9 cellular contexts compared by ENCODE assay signal in genomic region chr9:137078701-137079400, GRCh38. TPM values are rescaled to one million over a fixed set of nuclear protein-coding genes. Genes with fewer than 3 reads are reported as not detected.
DNase-seq lines count a peak whose midpoint lies in the region; ATAC-seq and TF ChIP-seq lines count a peak whose summit lies in the region.
"Had no signal": no experiment of that assay in that cellular context is flagged by ENCODE, and none has a peak within 500 bp of the region (broad histone marks: within the 10 kb centered on the region; RNA-seq: fewer than 3 reads in every experiment).

No MANE protein-coding gene starts in this region.

- H3K79me2 ChIP-seq in H9 (ENCODE audit: insufficient read depth, low read length), result no peaks in the 10 kb centered on the region

- no peaks in the 10 kb centered on the region; a peak in 1 of 5 replicates for H3K9me3 Mint-ChIP-seq in H9

- H3K4me2 ChIP-seq in H9 (ENCODE audit: insufficient read depth, insufficient read length, low read length), result peak overlapping the region; percentile 77

- H3K23ac ChIP-seq in H9 (ENCODE audit: insufficient read length, low read depth, low read length), result no peak overlapping the region

- H3K4me3 ChIP-seq in WI38 (ENCODE audit: low read depth, low read length), result peak overlapping the region; percentile 67
- H3K4me3 ChIP-seq in iPS-15b (ENCODE audit: low read depth, low read length), result peak overlapping the region; percentile 62
- peak overlapping the region in 7 of 8 donors; percentile 55 to 94 (median 68) for H3K4me3 ChIP-seq in spleen

- H3K36me3 ChIP-seq in iPS-15b (ENCODE audit: control insufficient read depth, insufficient read depth, low read length), result peaks cover 28% of the 10 kb centered on the region
- H3K36me3 ChIP-seq in spleen, result peaks cover 0 to 57% (median 44%) of the 10 kb centered on the region in 6 donors
- H3K36me3 ChIP-seq: pancreas had no signal

- no peak overlapping the region for H3T11ph ChIP-seq in H9 (ENCODE audit: low read length)

- H4K5ac ChIP-seq in H9 (ENCODE audit: insufficient read length, low read depth, low read length), result no peak overlapping the region

- no peaks in the 10 kb centered on the region; a peak in 1 of 7 replicates for H3K36me3 Mint-ChIP-seq in H9 (ENCODE audit: insufficient read depth in 1 of 3, low read depth in 3 of 3)

- TF ChIP-seq CTCF in H9 (conservative IDR thresholded peaks at IDR 0.05), result no peak
- TF ChIP-seq CTCF in WI38 (IDR thresholded peaks at IDR 0.05; ENCODE audit: low read depth, low read length), result no peak
- TF ChIP-seq CTCF in spleen (IDR thresholded peaks at IDR 0.05 in 8 of 11, conservative IDR thresholded peaks at IDR 0.05 in 3 of 11), result no peak

- no peak overlapping the region for H3K4ac ChIP-seq in H9 (ENCODE audit: low read depth, low read length)

- no peak overlapping the region for H4K91ac ChIP-seq in H9 (ENCODE audit: insufficient read length, low read depth, low read length)

- TF ChIP-seq POLR2A in spleen (IDR thresholded peaks at IDR 0.05), result no peak

- peaks cover 17% of the 10 kb centered on the region for H3K23me2 ChIP-seq in H9 (ENCODE audit: insufficient read length, low read depth, low read length, poor library complexity, severe bottlenecking)

- H3K56ac ChIP-seq in H9 (ENCODE audit: insufficient read length, low read depth, low read length), result no peak overlapping the region

- H2BK20ac ChIP-seq in H9 (ENCODE audit: low read depth, low read length, poor library complexity, severe bottlenecking), result no peak overlapping the region

- H3K27ac Mint-ChIP-seq in H9, result no peak overlapping the region

- H3K27me3 Mint-ChIP-seq in H9 (ENCODE audit: low read depth), result peaks cover 46% of the 10 kb centered on the region

- ATAC-seq in GM19463 (IDR thresholded peaks at IDR 0.05; ENCODE audit: unreplicated experiment), result no peak

- H4K20me1 ChIP-seq in H9 (ENCODE audit: control insufficient read depth, insufficient read depth, insufficient read length), result peaks cover 3% of the 10 kb centered on the region

- no peak overlapping the region for H2BK12ac ChIP-seq in H9 (ENCODE audit: insufficient read length, low read depth, low read length)

- H2AFZ ChIP-seq in H9 (ENCODE audit: low read length), result no peak overlapping the region

- intact Hi-C loops in spleen (cut with DNase I; ENCODE audit: low total_unique reads), result no loop called here

- peaks cover 18 to 29% of the 10 kb centered on the region in 2 experiments for H3K4me1 Mint-ChIP-seq in H9

- H4K8ac ChIP-seq in H9 (replicated peaks; ENCODE audit: insufficient read length, low read depth, low read length), result no peak overlapping the region

- H2BK5ac ChIP-seq in H9 (ENCODE audit: insufficient read length, low read length), result no peak overlapping the region

- peak; percentile 77 for DNase-seq in H9
- no peak for DNase-seq in spleen
- DNase-seq in EL, result no peak
- DNase-seq in HPDE6-E6E7 (ENCODE audit: extremely low spot score), result no peak
- DNase-seq: effector CD4-positive, alpha-beta T cell had no signal

- peaks cover 3% of the 10 kb centered on the region; the same call in 1 of the 2 replicates for H3K4me1 ChIP-seq in H9 (ENCODE audit: insufficient read depth, low read length)
- peaks cover 6% of the 10 kb centered on the region for H3K4me1 ChIP-seq in iPS-15b (ENCODE audit: control insufficient read depth, insufficient read depth, low read length)
- H3K4me1 ChIP-seq in spleen, result peaks cover 9 to 71% (median 27%) of the 10 kb centered on the region in 6 donors

- no CpG with 5 or more reads among the region's 51 CpGs for WGBS in H9 (ENCODE audit: extremely low coverage, insufficient read length, low lambda C conversion rate)
- WGBS in spleen, 5 donors, result 80 to 87% (median 85%) methylated on average over 24 to 51 of the region's 51 CpGs

- no peak overlapping the region for H2BK15ac ChIP-seq in H9 (ENCODE audit: low read depth, low read length)

- H3K27me3 ChIP-seq in H9 (ENCODE audit: insufficient read depth, low read length) (peaks cover 7% of the 10 kb centered on the region; the same call in 1 of the 2 replicates), iPS-15b (ENCODE audit: control insufficient read depth, insufficient read depth, low read length) (peaks cover 19% of the 10 kb centered on the region), spleen (replicated peaks in 1 of 7) (peaks cover 0 to 8% (median 0%) of the 10 kb centered on the region in 7 donors)
- H3K27me3 ChIP-seq: pancreas had no signal

- H3K9me3 ChIP-seq in H9 (ENCODE audit: control insufficient read depth, low read depth, low read length), result no peaks in the 10 kb centered on the region
- H3K9me3 ChIP-seq in iPS-15b (ENCODE audit: control insufficient read depth, insufficient read depth, low read length), result no peaks in the 10 kb centered on the region
- H3K9me3 ChIP-seq in spleen, result no peaks in the 10 kb centered on the region
- H3K9me3 ChIP-seq: pancreas had no signal

- no peak overlapping the region for H2AK5ac ChIP-seq in H9 (ENCODE audit: insufficient read length, low read length)

- H3K4me3 Mint-ChIP-seq in H9, result peak overlapping the region; percentile 60 to 76

- no peak overlapping the region; the same call in 1 of the 2 replicates for H3K14ac ChIP-seq in H9 (ENCODE audit: insufficient read depth, low read length)

- no peak overlapping the region for H2BK120ac ChIP-seq in H9 (ENCODE audit: low read depth, low read length, poor library complexity, severe bottlenecking)

- H3K9ac ChIP-seq in H9 (ENCODE audit: extremely low read depth, insufficient read length, low read length) (no peak overlapping the region), iPS-15b (ENCODE audit: low read depth, low read length) (no peak overlapping the region)

- H3K18ac ChIP-seq in H9 (ENCODE audit: insufficient read length, low read depth, low read length), result no peak overlapping the region

- H3K27ac ChIP-seq in H9 (ENCODE audit: insufficient read length, low read depth, low read length) (no peak overlapping the region), spleen (no peak overlapping the region)
- H3K27ac ChIP-seq: pancreas had no signal

- H3K79me1 ChIP-seq in H9 (ENCODE audit: insufficient read depth, low read depth, low read length, poor library complexity, severe bottlenecking), result no peaks in the 10 kb centered on the region

RNA-seq across cellular contexts. Expression of gene UAP1L1, which starts 1.5 kb away (rescaled TPM):
- total RNA-seq in H9 (2021) (5.6 and 6.6 TPM in 2 replicates), spleen (10 to 100 TPM; 19.5 to 35.9 (median 28.6) TPM)
- polyA plus RNA-seq in spleen, result 10 to 100 TPM; 12.5 to 29.7 (median 24.6) TPM

RNA-seq across cellular contexts. Expression of gene MAN1B1, which starts 7.9 kb away (rescaled TPM):
- total RNA-seq in H9 (2021), result 32.7 and 34.9 TPM in 2 replicates
- total RNA-seq in spleen, result 10 to 100 TPM; 43.2 to 67.9 (median 51.7) TPM
- 100 to 1,000 TPM in 1 of 3 donors, 10 to 100 TPM in 2; 49.6 to 112 (median 90.0) TPM for polyA plus RNA-seq in spleen

RNA-seq across cellular contexts. Expression of gene SAPCD2, which starts 8.5 kb away (rescaled TPM):
- total RNA-seq in H9 (2021), result 29.8 and 30.0 TPM in 2 replicates
- total RNA-seq in spleen, result 1 to 10 TPM; 2.1 to 6.5 (median 3.0) TPM
- polyA plus RNA-seq in spleen, result 1 to 10 TPM in 2 of 3 donors, under 1 TPM in 1; 0.76 to 2.5 (median 2.4) TPM

RNA-seq across cellular contexts. Expression of gene ENTPD2, which starts 25.0 kb away (rescaled TPM):
- total RNA-seq in H9 (2021), result 4.0 and 5.1 TPM in 2 replicates
- total RNA-seq in spleen, result under 1 TPM in 2 of 7 donors, not detected in 5; 0.32 to 0.40 TPM
- polyA plus RNA-seq in spleen, result under 1 TPM in 2 of 3 donors, not detected in 1; 0.11 to 0.58 TPM

RNA-seq across cellular contexts. Expression of gene NPDC1, which starts 32.9 kb away (rescaled TPM):
- 51.8 and 57.6 TPM in 2 replicates for total RNA-seq in H9 (2021)
- total RNA-seq in spleen, result 100 to 1,000 TPM in 5 of 7 donors, 10 to 100 TPM in 2; 86.3 to 197 (median 111) TPM
- polyA plus RNA-seq in spleen, result 100 to 1,000 TPM; 104 to 358 (median 256) TPM
